ENCODE assay signal across 20 cellular contexts in genomic region chr10:132748135-132748534, GRCh38. TPM values are rescaled to one million over a fixed set of nuclear protein-coding genes. Genes with fewer than 3 reads are reported as not detected.
A peak's percentile ranks its signal among the peaks of the same experiment; 100 is the strongest.
DNase-seq lines count a peak whose midpoint lies in the region; ATAC-seq, FAIRE-seq and TF ChIP-seq lines count a peak whose summit lies in the region.
"Had no signal": no experiment of that assay in that cellular context is flagged by ENCODE, and none has a peak within 500 bp of the region (broad histone marks: within the 10 kb centered on the region; RNA-seq: fewer than 3 reads in every experiment).

No MANE protein-coding gene starts in this region.

- H3K27me3 Mint-ChIP-seq in activated CD8-positive, alpha-beta T cell treated with anti-CD3 and anti-CD28 coated beads, Interleukin-2, amount 10 ng/mL, durations not matched to agents 7 days and 5 days (ENCODE audit: low read depth): no peaks in the 10 kb centered on the region
- H3K27me3 Mint-ChIP-seq in activated CD8-positive, alpha-beta T cell treated with anti-CD3 and anti-CD28 coated beads for 36 hours: no peaks in the 10 kb centered on the region
- H3K27me3 Mint-ChIP-seq in GM23338 (ENCODE audit: insufficient read depth, low read depth, poor library complexity) (peaks cover 2% of the 10 kb centered on the region), astrocyte (ENCODE audit: low read depth, unreplicated experiment) (no peaks in the 10 kb centered on the region), nephron progenitor cell (ENCODE audit: low read depth, poor library complexity) (peaks cover 15% of the 10 kb centered on the region)
- H3K27me3 Mint-ChIP-seq: IgD-negative memory B cell had no signal

- H3K27me3 ChIP-seq in GM23338 (ENCODE audit: insufficient read depth): no peaks in the 10 kb centered on the region
- H3K27me3 ChIP-seq in astrocyte (ENCODE audit: insufficient read depth, low read length): no peaks in the 10 kb centered on the region

- CTCF ChIA-PET in activated CD8-positive, alpha-beta T cell treated with anti-CD3 and anti-CD28 coated beads, Interleukin-2, amount 10 ng/mL, durations not matched to agents 7 days and 5 days (lab: Charles Lee): no interaction called here
- CTCF ChIA-PET in activated CD8-positive, alpha-beta T cell treated with anti-CD3 and anti-CD28 coated beads for 36 hours (lab: Charles Lee): no interaction called here

- no peak overlapping the region for H3K4me3 ChIP-seq in GM23338
- H3K4me3 ChIP-seq in astrocyte (ENCODE audit: insufficient read depth, low read depth, low read length): no peak overlapping the region
- H3K4me3 ChIP-seq: A549, GM12878 had no signal

- H3K79me2 ChIP-seq in GM23338 (replicated peaks; ENCODE audit: insufficient read depth) (no peaks in the 10 kb centered on the region), astrocyte (ENCODE audit: insufficient read depth, low read length) (no peaks in the 10 kb centered on the region)

- H3K36me3 Mint-ChIP-seq in activated CD8-positive, alpha-beta T cell treated with anti-CD3 and anti-CD28 coated beads, Interleukin-2, amount 10 ng/mL, durations not matched to agents 7 days and 5 days (ENCODE audit: low read depth): no peaks in the 10 kb centered on the region
- H3K36me3 Mint-ChIP-seq in activated CD8-positive, alpha-beta T cell treated with anti-CD3 and anti-CD28 coated beads for 36 hours (ENCODE audit: low read depth): peaks cover 3% of the 10 kb centered on the region
- no peaks in the 10 kb centered on the region for H3K36me3 Mint-ChIP-seq in GM23338 (ENCODE audit: low read depth)
- H3K36me3 Mint-ChIP-seq in astrocyte (ENCODE audit: low read depth, unreplicated experiment): peaks cover 3% of the 10 kb centered on the region
- no peaks in the 10 kb centered on the region for H3K36me3 Mint-ChIP-seq in nephron progenitor cell (ENCODE audit: low read depth)
- H3K36me3 Mint-ChIP-seq: IgD-negative memory B cell had no signal

- no peak overlapping the region for H3K4me3 Mint-ChIP-seq in activated CD8-positive, alpha-beta T cell treated with anti-CD3 and anti-CD28 coated beads, Interleukin-2, amount 10 ng/mL, durations not matched to agents 7 days and 5 days
- no peak overlapping the region for H3K4me3 Mint-ChIP-seq in activated CD8-positive, alpha-beta T cell treated with anti-CD3 and anti-CD28 coated beads for 36 hours
- H3K4me3 Mint-ChIP-seq in GM23338 (no peak overlapping the region), astrocyte (ENCODE audit: unreplicated experiment) (no peak overlapping the region), nephron progenitor cell (peak overlapping the region; percentile 64)
- H3K4me3 Mint-ChIP-seq: CD8-positive, alpha-beta T cell; IgD-negative memory B cell had no signal

- peak overlapping the region; percentile 37 for H3K27ac Mint-ChIP-seq in activated CD8-positive, alpha-beta T cell treated with anti-CD3 and anti-CD28 coated beads, Interleukin-2, amount 10 ng/mL, durations not matched to agents 7 days and 5 days
- H3K27ac Mint-ChIP-seq in activated CD8-positive, alpha-beta T cell treated with anti-CD3 and anti-CD28 coated beads for 36 hours: no peak overlapping the region
- H3K27ac Mint-ChIP-seq in GM23338: peak overlapping the region; percentile 71; the same call in 1 of the 2 replicates
- peak overlapping the region; percentile 18 for H3K27ac Mint-ChIP-seq in astrocyte (ENCODE audit: unreplicated experiment)
- H3K27ac Mint-ChIP-seq in nephron progenitor cell: peak overlapping the region; percentile 39
- H3K27ac Mint-ChIP-seq: CD8-positive, alpha-beta T cell; IgD-negative memory B cell had no signal

- H3K9ac ChIP-seq in astrocyte (ENCODE audit: low read length): no peak overlapping the region

- FAIRE-seq in astrocyte (lab: Jason Lieb, UNC): no peak
- FAIRE-seq: A549, GM12878, GM19239, H54, HepG2 had no signal

- intact Hi-C loops in activated CD8-positive, alpha-beta T cell treated with anti-CD3 and anti-CD28 coated beads for 36 hours (cut with micrococcal nuclease): no loop called here
- intact Hi-C loops in left cardiac atrium (cut with DNase I): no loop called here

- peaks cover 3% of the 10 kb centered on the region; the same call in 1 of the 2 replicates for H3K4me1 ChIP-seq in GM23338 (ENCODE audit: insufficient read depth)
- H3K4me1 ChIP-seq in astrocyte (ENCODE audit: insufficient read depth, low read length): peaks cover 15% of the 10 kb centered on the region
- H3K4me1 ChIP-seq: A549 had no signal

- no peaks in the 10 kb centered on the region for H3K9me3 ChIP-seq in astrocyte (ENCODE audit: insufficient read depth, low read depth, low read length)
- H3K9me3 ChIP-seq: A549 had no signal

- DNase-seq in activated CD8-positive, alpha-beta T cell treated with anti-CD3 and anti-CD28 coated beads, Interleukin-2, amount 10 ng/mL, durations not matched to agents 7 days and 5 days: no peak
- DNase-seq in activated CD8-positive, alpha-beta T cell treated with anti-CD3 and anti-CD28 coated beads for 36 hours: no peak
- DNase-seq in GM23338 (ENCODE audit: low spot score) (no peak), astrocyte (ENCODE audit: low read depth) (no peak), nephron progenitor cell (no peak), left cardiac atrium (no peak), EL (no peak)
- DNase-seq: AML-193; Calu3; CD8-positive, alpha-beta T cell had no signal

- H4K20me1 ChIP-seq in GM23338 (replicated peaks; ENCODE audit: insufficient read depth) (no peaks in the 10 kb centered on the region), astrocyte (ENCODE audit: insufficient read depth, low read length) (peaks cover 8% of the 10 kb centered on the region)

- H3K4me2 ChIP-seq in GM23338: no peak overlapping the region
- H3K4me2 ChIP-seq in astrocyte (ENCODE audit: low read length): no peak overlapping the region
- H3K4me2 ChIP-seq: A549 had no signal

- H3K9me3 Mint-ChIP-seq in activated CD8-positive, alpha-beta T cell treated with anti-CD3 and anti-CD28 coated beads, Interleukin-2, amount 10 ng/mL, durations not matched to agents 7 days and 5 days (ENCODE audit: insufficient read depth): no peaks in the 10 kb centered on the region
- no peaks in the 10 kb centered on the region for H3K9me3 Mint-ChIP-seq in activated CD8-positive, alpha-beta T cell treated with anti-CD3 and anti-CD28 coated beads for 36 hours
- no peaks in the 10 kb centered on the region; the same call in 2 of the 3 replicates for H3K9me3 Mint-ChIP-seq in GM23338
- no peaks in the 10 kb centered on the region for H3K9me3 Mint-ChIP-seq in astrocyte (ENCODE audit: unreplicated experiment)
- H3K9me3 Mint-ChIP-seq in nephron progenitor cell: no peaks in the 10 kb centered on the region
- H3K9me3 Mint-ChIP-seq: CD8-positive, alpha-beta T cell; IgD-negative memory B cell had no signal

- no peak for TF ChIP-seq CTCF in activated CD8-positive, alpha-beta T cell treated with anti-CD3 and anti-CD28 coated beads for 36 hours (IDR thresholded peaks at IDR 0.05)
- TF ChIP-seq CTCF in GM23338 (conservative IDR thresholded peaks at IDR 0.05; ENCODE audit: low read depth in 2 of 2): no peak
- TF ChIP-seq CTCF in astrocyte (IDR thresholded peaks at IDR 0.05; ENCODE audit: insufficient read depth, low read depth, low read length): no peak
- TF ChIP-seq CTCF in nephron progenitor cell (IDR thresholded peaks at IDR 0.05): no peak

- H3F3A ChIP-seq in GM23338 (replicated peaks; ENCODE audit: low read depth): 0 out of 2 replicates have a peak, but pooled peaks cover 3% of the 10 kb centered on the region

- ATAC-seq in activated CD8-positive, alpha-beta T cell treated with anti-CD3 and anti-CD28 coated beads, Interleukin-2, amount 10 ng/mL, durations not matched to agents 7 days and 5 days: no peak
- ATAC-seq in activated CD8-positive, alpha-beta T cell treated with anti-CD3 and anti-CD28 coated beads for 36 hours: no peak
- ATAC-seq in GM23338: no peak
- no peak for ATAC-seq in left cardiac atrium
- ATAC-seq in GM18519 (IDR thresholded peaks at IDR 0.05; ENCODE audit: low FRiP score, unreplicated experiment): no peak
- ATAC-seq: A549; CD8-positive, alpha-beta T cell; GM12878; HepG2 had no signal

- H3K4me1 Mint-ChIP-seq in activated CD8-positive, alpha-beta T cell treated with anti-CD3 and anti-CD28 coated beads, Interleukin-2, amount 10 ng/mL, durations not matched to agents 7 days and 5 days (ENCODE audit: low read depth): no peaks in the 10 kb centered on the region
- H3K4me1 Mint-ChIP-seq in activated CD8-positive, alpha-beta T cell treated with anti-CD3 and anti-CD28 coated beads for 36 hours (ENCODE audit: low read depth): no peaks in the 10 kb centered on the region
- H3K4me1 Mint-ChIP-seq in GM23338 (peaks cover 21% of the 10 kb centered on the region; the same call in 2 of the 3 replicates), astrocyte (ENCODE audit: low read depth, unreplicated experiment) (peaks cover 14% of the 10 kb centered on the region), nephron progenitor cell (peaks cover 58% of the 10 kb centered on the region)
- H3K4me1 Mint-ChIP-seq: IgD-negative memory B cell had no signal

- no peak overlapping the region for H3K27ac ChIP-seq in GM23338 (ENCODE audit: low read depth)
- no peak overlapping the region for H3K27ac ChIP-seq in astrocyte (ENCODE audit: low read depth, low read length)
- H3K27ac ChIP-seq: 22Rv1, A549 had no signal

- H3K9me2 ChIP-seq in GM23338 (ENCODE audit: insufficient read depth): no peaks in the 10 kb centered on the region

- no peak overlapping the region for H2AFZ ChIP-seq in GM23338
- H2AFZ ChIP-seq in astrocyte (ENCODE audit: low read depth, low read length): no peak overlapping the region

- POLR2A ChIA-PET in activated CD8-positive, alpha-beta T cell treated with anti-CD3 and anti-CD28 coated beads, Interleukin-2, amount 10 ng/mL, durations not matched to agents 7 days and 5 days (lab: Charles Lee): interaction anchor here (0.7 kb wide), 1 partner anchor 15 kb away, joined by 3 read pairs; no protein-coding TSS in a partner anchor
- POLR2A ChIA-PET in activated CD8-positive, alpha-beta T cell treated with anti-CD3 and anti-CD28 coated beads for 36 hours (lab: Charles Lee): no interaction called here

- H3K36me3 ChIP-seq in GM23338 (ENCODE audit: insufficient read depth): no peaks in the 10 kb centered on the region
- peaks cover 3% of the 10 kb centered on the region for H3K36me3 ChIP-seq in astrocyte (ENCODE audit: insufficient read depth, low read length)

TF ChIP-seq in GM23338, 12 proteins besides CTCF, POLR2A, EP300 and RAD21 (continues in another document):
- no peak for TF ChIP-seq STAT1 (IDR thresholded peaks at IDR 0.05; ENCODE audit: unreplicated experiment)

RNA-seq across cellular contexts. Expression of gene NKX6-2, which starts 37.8 kb away (rescaled TPM):
- not detected for total RNA-seq in activated CD8-positive, alpha-beta T cell treated with anti-CD3 and anti-CD28 coated beads, Interleukin-2, amount 10 ng/mL, durations not matched to agents 7 days and 5 days
- not detected for total RNA-seq in activated CD8-positive, alpha-beta T cell treated with anti-CD3 and anti-CD28 coated beads for 36 hours
- 0.24 TPM in 1 of 2 replicates, not detected in the other for total RNA-seq in GM23338 (2014; rRNA removed; shearing (Covaris generic))
- polyA plus RNA-seq in GM23338 (2016; fragmentation: Nextera tagmentation; extraction: Ambion mirVana): 9.3 and 10.9 TPM in 2 replicates
- total RNA-seq in astrocyte (not detected in 2 replicates), left cardiac atrium (not detected)
- total RNA-seq: Calu3; CD8-positive, alpha-beta T cell; G401; GM12878; HepG2 had no signal
- polyA plus RNA-seq: A549, BJ, HepG2, IgD-negative memory B cell had no signal
